ENCODE assay signal across 8 cellular contexts in the genomic region with DNA sequence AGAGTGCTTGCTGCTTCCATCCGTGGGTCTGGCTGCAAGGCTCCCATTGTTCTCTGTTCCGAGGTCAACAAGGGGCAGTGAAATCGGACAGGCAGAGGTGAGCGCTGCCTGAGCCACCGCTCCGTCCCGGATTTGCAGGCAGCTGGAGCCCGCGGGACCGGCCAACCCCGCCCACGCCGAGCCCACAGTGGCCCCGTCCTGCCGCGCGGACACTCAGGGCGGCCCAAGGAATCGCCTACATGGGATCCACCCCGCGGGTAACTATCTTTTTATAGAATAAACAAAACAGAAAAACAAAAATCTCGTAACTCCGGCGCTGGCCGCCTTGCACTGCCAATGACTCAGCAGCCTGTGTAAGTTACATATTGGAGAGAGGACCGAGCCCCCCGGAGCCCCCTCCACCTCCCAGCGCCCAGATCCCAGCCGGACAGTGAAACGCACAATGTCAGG. TPM values are rescaled to one million over a fixed set of nuclear protein-coding genes. Genes with fewer than 3 reads are reported as not detected.
DNase-seq lines count a peak whose midpoint lies in the region; ATAC-seq, FAIRE-seq and TF ChIP-seq lines count a peak whose summit lies in the region.

No MANE protein-coding gene starts in this region.

- H3K9me3 Mint-ChIP-seq in activated CD8-positive, alpha-beta memory T cell treated with anti-CD3 and anti-CD28 coated beads, Interleukin-2, amount 10 ng/mL, durations not matched to agents 7 days and 5 days (ENCODE audit: low read depth) = no peaks in the 10 kb centered on the region

- peak overlapping the region; percentile 47 for H3K27ac Mint-ChIP-seq in activated CD8-positive, alpha-beta memory T cell treated with anti-CD3 and anti-CD28 coated beads, Interleukin-2, amount 10 ng/mL, durations not matched to agents 7 days and 5 days

- intact Hi-C loops in lower leg skin (cut with DNase I; ENCODE audit: low total_unique reads) (loop anchor here (10.0 kb wide), 1 partner anchor 75 kb away; the partner anchor contains the start of gene PPP2R2D), transverse colon (cut with DNase I; ENCODE audit: low total_unique reads) (loop anchor here (2.0 kb wide), 1 partner anchor 43 kb away; no protein-coding TSS in a partner anchor)

- no peak for TF ChIP-seq CTCF in bronchial epithelial cell (IDR thresholded peaks at IDR 0.05; ENCODE audit: insufficient read depth, low read length, severe bottlenecking)
- TF ChIP-seq CTCF in lower leg skin (IDR thresholded peaks at IDR 0.05) = no peak
- no peak for TF ChIP-seq CTCF in transverse colon (IDR thresholded peaks at IDR 0.05)

- H3K4me1 Mint-ChIP-seq in activated CD8-positive, alpha-beta memory T cell treated with anti-CD3 and anti-CD28 coated beads, Interleukin-2, amount 10 ng/mL, durations not matched to agents 7 days and 5 days = peaks cover 56% of the 10 kb centered on the region

- H3K4me3 ChIP-seq in bronchial epithelial cell (ENCODE audit: low read depth, low read length) (peak overlapping the region; percentile 87), lower leg skin (ENCODE audit: low read depth, poor library complexity, severe bottlenecking) (peak overlapping the region; percentile 8), transverse colon (peak overlapping the region in 3 of 4 donors; percentile 5 to 78 (median 13))

- peaks cover 9% of the 10 kb centered on the region for H3K36me3 ChIP-seq in bronchial epithelial cell (ENCODE audit: control insufficient read depth, insufficient read depth, low read length)
- no peaks in the 10 kb centered on the region for H3K36me3 ChIP-seq in transverse colon

- 9 to 20% methylated on average over 29 of the region's 30 CpGs for WGBS in lower leg skin, 2 donors
- WGBS in transverse colon (ENCODE audit: low coverage in 1 of 2), 2 donors = 29 to 53% methylated on average over 3 to 30 of the region's 30 CpGs

- in situ Hi-C loops in transverse colon (cut with MboI; ENCODE audit: low pct_ligation_motif_present in 1 of 4, low pct_unique_long_range_greater_than_20kb in 1 of 4, low sequenced_read_pairs in 3 of 4) = no loop called here

- no peak for FAIRE-seq in bronchial epithelial cell (lab: Jason Lieb, UNC)

- peaks cover 21% of the 10 kb centered on the region for H3K36me3 Mint-ChIP-seq in activated CD8-positive, alpha-beta memory T cell treated with anti-CD3 and anti-CD28 coated beads, Interleukin-2, amount 10 ng/mL, durations not matched to agents 7 days and 5 days

- H3K27me3 ChIP-seq in bronchial epithelial cell (ENCODE audit: control insufficient read depth, insufficient read depth, low read length) = no peaks in the 10 kb centered on the region
- H3K27me3 ChIP-seq in transverse colon = peaks cover 38% of the 10 kb centered on the region

- H3K9me3 ChIP-seq in transverse colon = no peaks in the 10 kb centered on the region

- no peak for TF ChIP-seq EP300 in transverse colon (IDR thresholded peaks at IDR 0.05; ENCODE audit: low read depth)

- ATAC-seq in activated CD8-positive, alpha-beta memory T cell treated with anti-CD3 and anti-CD28 coated beads, Interleukin-2, amount 10 ng/mL, durations not matched to agents 7 days and 5 days = no peak
- ATAC-seq in HG03139 (IDR thresholded peaks at IDR 0.05; ENCODE audit: unreplicated experiment) (no peak), HG03097 (IDR thresholded peaks at IDR 0.05; ENCODE audit: low FRiP score, unreplicated experiment) (no peak)

- H3K27me3 Mint-ChIP-seq in activated CD8-positive, alpha-beta memory T cell treated with anti-CD3 and anti-CD28 coated beads, Interleukin-2, amount 10 ng/mL, durations not matched to agents 7 days and 5 days = peaks cover 17% of the 10 kb centered on the region

- peaks cover 4 to 26% (median 18%) of the 10 kb centered on the region in 4 donors for H3K4me1 ChIP-seq in transverse colon

- H3K27ac ChIP-seq in transverse colon = no peak overlapping the region

- H3K4me3 Mint-ChIP-seq in activated CD8-positive, alpha-beta memory T cell treated with anti-CD3 and anti-CD28 coated beads, Interleukin-2, amount 10 ng/mL, durations not matched to agents 7 days and 5 days = peak overlapping the region; percentile 63

- CTCF ChIA-PET in activated CD8-positive, alpha-beta memory T cell treated with anti-CD3 and anti-CD28 coated beads, Interleukin-2, amount 10 ng/mL, durations not matched to agents 7 days and 5 days (lab: Charles Lee) = interaction anchor here (1.0 to 1.9 kb wide), 2 partner anchors 11 to 79 kb away, joined by 3 to 12 read pairs; partner anchors contain the start of gene PPP2R2D

- no peak for DNase-seq in activated CD8-positive, alpha-beta memory T cell treated with anti-CD3 and anti-CD28 coated beads, Interleukin-2, amount 10 ng/mL, durations not matched to agents 7 days and 5 days
- DNase-seq in activated CD8-positive, alpha-beta memory T cell treated with anti-CD3 and anti-CD28 coated beads, Interleukin-2, amount 50 U/mL, for 48 hours = no peak
- DNase-seq in bronchial epithelial cell (ENCODE audit: low read depth) (no peak), lower leg skin (ENCODE audit: low spot score in 2 of 2) (no peak), transverse colon (no peak), hippocampal formation (lab: John Stamatoyannopoulos, UW) (no peak)

- TF ChIP-seq POLR2A in lower leg skin (IDR thresholded peaks at IDR 0.05) (no peak), transverse colon (IDR thresholded peaks at IDR 0.05) (no peak)

RNA-seq across cellular contexts. Expression of gene BNIP3, which starts 1.9 kb away (rescaled TPM):
- 10 to 100 TPM; 21.9 to 39.2 TPM for total RNA-seq in activated CD8-positive, alpha-beta memory T cell treated with anti-CD3 and anti-CD28 coated beads, Interleukin-2, amount 10 ng/mL, durations not matched to agents 7 days and 5 days
- total RNA-seq in bronchial epithelial cell = 84.0 and 96.5 TPM in 2 replicates
- total RNA-seq in lower leg skin = 100 to 1,000 TPM in 3 of 4 donors, 10 to 100 TPM in 1; 78.4 to 241 (median 168) TPM
- total RNA-seq in transverse colon = 10 to 100 TPM in 3 of 4 donors, 1 to 10 TPM in 1; 9.7 to 36.8 (median 27.6) TPM

Comparison
In these comparisons a context has a peak if more than half of its experiments do, and no peak if none do; other contexts are left out.
1. H3K4me3 ChIP-seq: peak in every context shown above with its lines; median percentile 87 in bronchial epithelial cell; 13 in transverse colon; 8 in lower leg skin.